In genomic region chr22:31246687-31247086, GRCh38 we compare ENCODE assay signal across 21 cellular contexts.
"Had no signal": no experiment of that assay in that cellular context is flagged by ENCODE, and none has a peak within 500 bp of the region (broad histone marks: within the 10 kb centered on the region; RNA-seq: fewer than 3 reads in every experiment).

No MANE protein-coding gene starts in this region.

- H3K9me3 Mint-ChIP-seq: activated naive CD8-positive, alpha-beta T cell treated with anti-CD3 and anti-CD28 coated beads for 36 hours had no signal

- H3K4me3 Mint-ChIP-seq: activated naive CD8-positive, alpha-beta T cell treated with anti-CD3 and anti-CD28 coated beads for 36 hours had no signal

- H3K9ac ChIP-seq: SK-N-SH had no signal

- H3K27me3 ChIP-seq: brain microvascular endothelial cell, tibial nerve, vagina had no signal

- H3K27me3 Mint-ChIP-seq: activated naive CD8-positive, alpha-beta T cell treated with anti-CD3 and anti-CD28 coated beads for 36 hours had no signal

- H3K9me3 ChIP-seq: SK-N-SH, tibial nerve, vagina had no signal

- DNase-seq: activated CD4-positive, alpha-beta T cell treated with anti-CD3 and anti-CD28 coated beads, Interleukin-2, amount 50 U/mL, for 4 hours; activated effector memory CD4-positive, alpha-beta T cell treated with anti-CD3 and anti-CD28 coated beads, Interleukin-2, amount 50 U/mL, for 16 hours; activated naive CD8-positive, alpha-beta T cell treated with anti-CD3 and anti-CD28 coated beads for 36 hours; activated T-cell treated with anti-CD3 and anti-CD28 coated beads, Interleukin-2, amount 50 U/mL, for 1 hour; amygdala; brain microvascular endothelial cell; cortex of kidney; effector CD4-positive, alpha-beta T cell; foreskin fibroblast; hypothalamus; left ventricle myocardium superior; mesendoderm; posterior cingulate gyrus; retina; SK-N-SH; stimulated activated CD4-positive, alpha-beta T cell treated with anti-CD3 and anti-CD28 coated beads, Interleukin-4, amount 100 ng/mL, for 24 hours; stimulated activated naive CD4-positive, alpha-beta T cell treated with Interleukin-2 at 50 U/mL for 16 hours; substantia nigra had no signal

- H3K4me2 ChIP-seq: SK-N-SH had no signal

- H3K27ac Mint-ChIP-seq: activated naive CD8-positive, alpha-beta T cell treated with anti-CD3 and anti-CD28 coated beads for 36 hours had no signal

- H3K27ac ChIP-seq: brain microvascular endothelial cell, tibial nerve had no signal

- H3K36me3 ChIP-seq: brain microvascular endothelial cell, vagina had no signal

- H3K4me3 ChIP-seq: tibial nerve, vagina had no signal

- ATAC-seq: activated CD4-positive, CD25-positive, alpha-beta regulatory T cell treated with anti-CD3 and anti-CD28 coated beads, Interleukin-2, amount 50 U/mL, for 24 hours; left ventricle myocardium superior had no signal
